28 cellular contexts compared by ENCODE assay signal in genomic region chr6:17648745-17649144, GRCh38.
"Had no signal": no experiment of that assay in that cellular context is flagged by ENCODE, and none has a peak within 500 bp of the region (broad histone marks: within the 10 kb centered on the region; RNA-seq: fewer than 3 reads in every experiment).

No MANE protein-coding gene starts in this region.

- H2AFZ ChIP-seq: hepatocyte, neural progenitor cell had no signal

- H3K9ac ChIP-seq: neural progenitor cell had no signal

- H3K27me3 ChIP-seq: hepatocyte, neural progenitor cell, neutrophil, suprapubic skin, tibial artery, upper lobe of right lung had no signal

- H3K27me3 Mint-ChIP-seq: naive B cell; stimulated activated naive CD8-positive, alpha-beta T cell treated with anti-CD3 and anti-CD28 coated beads, Interleukin-15, Interleukin-2, amounts not matched to agents 100 ng/mL and 50 ng/mL, for 24 hours had no signal

- H3K27ac Mint-ChIP-seq: mesothelial cell of epicardium; nephron progenitor cell; neural progenitor cell; stimulated activated naive CD8-positive, alpha-beta T cell treated with anti-CD3 and anti-CD28 coated beads, Interleukin-15, Interleukin-2, amounts not matched to agents 100 ng/mL and 50 ng/mL, for 24 hours had no signal

- H3K4me3 ChIP-seq: hepatocyte, left ventricle myocardium inferior, lung, neural progenitor cell, prostate gland, suprapubic skin, thoracic aorta, tibial artery, upper lobe of right lung had no signal

- H3K9me3 ChIP-seq: left ventricle myocardium inferior, neutrophil, prostate gland, suprapubic skin, thoracic aorta, tibial artery, upper lobe of right lung had no signal

- H3K9me3 Mint-ChIP-seq: naive B cell; natural killer cell; nephron progenitor cell; neural progenitor cell; stimulated activated naive CD8-positive, alpha-beta T cell treated with anti-CD3 and anti-CD28 coated beads, Interleukin-15, Interleukin-2, amounts not matched to agents 100 ng/mL and 50 ng/mL, for 24 hours had no signal

- FAIRE-seq: urothelium cell line had no signal

- ATAC-seq: natural killer cell, right cardiac atrium, upper lobe of right lung had no signal

- H3K36me3 ChIP-seq: prostate gland had no signal

- H3K4me2 ChIP-seq: hepatocyte, neural progenitor cell had no signal

- DNase-seq: islet precursor cell; left ventricle myocardium inferior; mesendoderm; naive B cell; natural killer cell; nephron progenitor cell; occipital lobe; posterior cingulate gyrus; retina; right cardiac atrium; stimulated activated CD4-positive, alpha-beta T cell treated with anti-CD3 and anti-CD28 coated beads, Interleukin-12 subunit alpha, Interleukin-12 subunit beta, amount 100 ng/mL, for 4 hours; stimulated activated CD4-positive, alpha-beta T cell treated with anti-CD3 and anti-CD28 coated beads, Interleukin-15, amount 100 ng/mL, for 24 hours; stimulated activated CD4-positive, alpha-beta T cell treated with anti-CD3 and anti-CD28 coated beads, Interleukin-2, amount 100 ng/mL, for 24 hours; stimulated activated CD4-positive, alpha-beta T cell treated with anti-CD3 and anti-CD28 coated beads, Interleukin-4, amount 100 ng/mL, for 1 hour; stimulated activated naive CD4-positive, alpha-beta T cell; tibial artery; trophoblast cell; upper lobe of right lung had no signal

- H3K4me3 Mint-ChIP-seq: mesothelial cell of epicardium; naive B cell; natural killer cell; nephron progenitor cell; neural progenitor cell; stimulated activated naive CD8-positive, alpha-beta T cell treated with anti-CD3 and anti-CD28 coated beads, Interleukin-15, Interleukin-2, amounts not matched to agents 100 ng/mL and 50 ng/mL, for 24 hours had no signal

- H3K27ac ChIP-seq: hepatocyte, left ventricle myocardium inferior, neural progenitor cell, neutrophil, prostate gland, suprapubic skin, thoracic aorta, tibial artery, upper lobe of right lung had no signal

- H3K4me1 Mint-ChIP-seq: nephron progenitor cell, neural progenitor cell had no signal

- H3K4me1 ChIP-seq: neural progenitor cell, prostate gland, upper lobe of right lung had no signal
